Comparison of ENCODE assay signal across 23 cellular contexts in genomic region chr5:34507948-34508347, GRCh38.
"Had no signal": no experiment of that assay in that cellular context is flagged by ENCODE, and none has a peak within 500 bp of the region (broad histone marks: within the 10 kb centered on the region; RNA-seq: fewer than 3 reads in every experiment).

No MANE protein-coding gene starts in this region.

- H3K27ac ChIP-seq: coronary artery, esophagus muscularis mucosa, lower lobe of right lung, sigmoid colon, spleen, tibial artery had no signal

- ATAC-seq: left ventricle myocardium superior; lower lobe of right lung; naive thymus-derived CD8-positive, alpha-beta T cell; right cardiac atrium; stimulated activated memory B cell treated with anti-CD40 and anti-IgM and Interleukin-4, amounts not matched to agents 10 μg/mL and 1 μg/mL and 100 μg/mL, for 72 hours; stimulated activated naive CD8-positive, alpha-beta T cell treated with anti-CD3 and anti-CD28 coated beads, Interleukin-15, Interleukin-2, amounts not matched to agents 100 U/mL and 50 U/mL, for 24 hours had no signal

- DNase-seq: dermis blood vessel endothelial cell; effector memory CD4-positive, alpha-beta T cell; foreskin melanocyte; hypothalamus; immature natural killer cell; islet precursor cell; kidney glomerular epithelial cell; left ventricle myocardium superior; lower lobe of right lung; naive thymus-derived CD8-positive, alpha-beta T cell; nephron progenitor cell; nucleus accumbens; right cardiac atrium; sigmoid colon; spleen; stimulated activated CD4-positive, alpha-beta T cell treated with anti-CD3 and anti-CD28 coated beads, Interleukin-4, amount 100 ng/mL, for 4 hours; stimulated activated naive CD8-positive, alpha-beta T cell treated with anti-CD3 and anti-CD28 coated beads, Interleukin-15, Interleukin-2, amounts not matched to agents 100 U/mL and 50 U/mL, for 24 hours; substantia nigra; testis; tibial artery had no signal
